ENCODE assay signal across 2 cellular contexts in genomic region chr5:34976347-34976746, GRCh38.
TF ChIP-seq lines count a peak whose summit lies in the region.

No MANE protein-coding gene starts in this region.

TF ChIP-seq in GM23338, 12 proteins besides CTCF, POLR2A, EP300 and RAD21:
- TF ChIP-seq EZH2 (IDR thresholded peaks at IDR 0.05; ENCODE audit: low read depth, unreplicated experiment) = no peak
- no peak for TF ChIP-seq EZH2phosphoT487 (IDR thresholded peaks at IDR 0.05; ENCODE audit: unreplicated experiment)
- TF ChIP-seq ETS1 (IDR thresholded peaks at IDR 0.05) = no peak

TF ChIP-seq in K562, 482 proteins besides CTCF, POLR2A, EP300 and RAD21:
- TF ChIP-seq SRSF1 (IDR thresholded peaks at IDR 0.05; ENCODE audit: low read depth, low read length) = no peak
- peak; percentile 66 for TF ChIP-seq TFE3 (CRISPR knock-in tag; IDR thresholded peaks at IDR 0.05)
TF ChIP-seq in K562: peak in this region for 1.
